ENCODE assay signal across 8 cellular contexts in the genomic region with DNA sequence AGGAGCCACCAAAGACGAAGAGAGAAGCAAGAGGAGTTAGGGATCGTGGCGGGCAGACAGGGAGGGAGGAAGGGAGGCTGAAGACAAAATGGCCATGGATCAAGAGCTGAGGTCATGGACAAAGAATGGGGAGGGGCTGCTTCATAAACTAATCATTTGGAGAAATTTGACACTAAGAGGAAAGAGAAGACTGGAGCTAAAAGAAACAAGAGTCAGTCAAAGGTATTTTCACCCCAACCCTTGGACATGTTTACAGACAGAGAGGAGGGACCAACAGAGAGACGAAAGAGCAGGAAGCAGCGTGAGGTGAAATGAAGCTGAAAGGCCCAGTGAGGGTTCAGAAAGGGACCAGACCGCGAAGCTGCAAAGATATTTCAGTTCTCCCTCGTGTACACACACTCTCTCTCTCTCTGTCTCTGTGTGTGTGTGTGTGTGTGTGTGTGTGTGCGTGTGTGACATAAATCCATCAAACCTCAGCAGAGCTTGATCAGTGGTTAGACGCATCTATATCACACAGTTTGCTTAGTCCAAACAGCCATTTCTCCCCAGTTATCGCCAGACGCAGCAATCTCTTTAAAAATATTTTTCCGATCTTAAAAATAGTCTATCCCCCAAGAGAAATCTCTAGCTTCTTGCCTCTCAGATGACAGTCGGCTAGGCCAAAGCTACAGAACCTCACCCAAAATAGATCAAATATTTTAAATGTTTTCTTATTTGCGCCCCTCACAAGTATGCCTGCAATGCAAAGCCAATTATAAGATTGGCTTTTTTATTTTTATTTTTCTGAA. TPM values are rescaled to one million over a fixed set of nuclear protein-coding genes. Genes with fewer than 3 reads are reported as not detected.
DNase-seq lines count a peak whose midpoint lies in the region; ATAC-seq, FAIRE-seq and TF ChIP-seq lines count a peak whose summit lies in the region.

No MANE protein-coding gene starts in this region.

- no peaks in the 10 kb centered on the region for H3K36me3 ChIP-seq in ovary

- H3K4me1 ChIP-seq in ovary (ENCODE audit: insufficient read depth): peaks cover 14% of the 10 kb centered on the region

- DNase-seq in GM18507 (ENCODE audit: extremely low spot score, insufficient read length, low read depth) (peak; percentile 40), ovary (peak; percentile 38 to 55 (median 45)), NCI-H2227 (lab: John Stamatoyannopoulos, UW; ENCODE audit: unreplicated experiment) (no peak), NOMO-1 treated with DMSO at 0.1 percent for 48 hours (lab: John Stamatoyannopoulos, UW; ENCODE audit: unreplicated experiment) (no peak), activated gamma-delta T cell (lab: John Stamatoyannopoulos, UW) (no peak)
- DNase-seq in effector CD4-positive, alpha-beta T cell: no peak

- no peak for TF ChIP-seq POLR2A in ovary (IDR thresholded peaks at IDR 0.05)

- H3K9me3 ChIP-seq in ovary: no peaks in the 10 kb centered on the region

- H3K4me3 ChIP-seq in ovary: no peak overlapping the region

- intact Hi-C loops in ovary (cut with DNase I): no loop called here

- peak; percentile 86 for FAIRE-seq in GM18507 (lab: Jason Lieb, UNC)

- peak; percentile 81 for ATAC-seq in HG02623 (IDR thresholded peaks at IDR 0.05; ENCODE audit: unreplicated experiment)

- WGBS in ovary, 3 donors: 9 to 25% (median 10%) methylated on average over 15 of the region's 15 CpGs

- no peak for TF ChIP-seq CTCF in ovary (IDR thresholded peaks at IDR 0.05)

- no peak for TF ChIP-seq EP300 in ovary (IDR thresholded peaks at IDR 0.05)

- peak overlapping the region; percentile 55 for H3K27ac ChIP-seq in angular gyrus (ENCODE audit: low read depth, low read length)
- H3K27ac ChIP-seq in ovary: peak overlapping the region; percentile 54 to 82

- no peaks in the 10 kb centered on the region for H3K27me3 ChIP-seq in ovary

RNA-seq across cellular contexts. Expression of gene CALD1, which starts 12.5 kb away (rescaled TPM):
- 100 to 1,000 TPM; 306 to 697 (median 463) TPM for total RNA-seq in ovary
- 100 to 1,000 TPM; 405 to 586 TPM for polyA plus RNA-seq in ovary

Comparison
In these comparisons a context has a peak if more than half of its experiments do, and no peak if none do; other contexts are left out.
1. DNase-seq: peak in GM18507 (single experiment) and ovary (5 of 5); none in NCI-H2227 (single experiment), NOMO-1 treated with DMSO at 0.1 percent for 48 hours (single experiment), effector CD4-positive, alpha-beta T cell (single experiment) and activated gamma-delta T cell (single experiment).